19 cellular contexts compared by ENCODE assay signal in genomic region chr11:43954241-43954640, GRCh38. TPM values are rescaled to one million over a fixed set of nuclear protein-coding genes. Genes with fewer than 3 reads are reported as not detected.
DNase-seq lines count a peak whose midpoint lies in the region; ATAC-seq, FAIRE-seq and TF ChIP-seq lines count a peak whose summit lies in the region.
"Had no signal": no experiment of that assay in that cellular context is flagged by ENCODE, and none has a peak within 500 bp of the region (broad histone marks: within the 10 kb centered on the region; RNA-seq: fewer than 3 reads in every experiment).

No MANE protein-coding gene starts in this region.

- peak overlapping the region; percentile 40; the same call in 1 of the 2 replicates for H3K4me2 ChIP-seq in K562 (ENCODE audit: insufficient read depth, low read length)
- H3K4me2 ChIP-seq: BLaER1 had no signal

- TF ChIP-seq CTCF in K562 (IDR thresholded peaks at IDR 0.05 in 2 of 3, conservative IDR thresholded peaks at IDR 0.05 in 1 of 3; ENCODE audit: insufficient read depth in 2 of 3, low read depth in 1 of 3, low read length in 3 of 3): no peak

- ATAC-seq in K562: no peak
- no peak for ATAC-seq in HG03175 (IDR thresholded peaks at IDR 0.05; ENCODE audit: unreplicated experiment)
- ATAC-seq: GM12878 had no signal

- POLR2A ChIA-PET in K562 (lab: Yijun Ruan, JAX): interaction anchor here (0.6 kb wide), 1 partner anchor 39 kb away, joined by 3 read pairs; no protein-coding TSS in a partner anchor

- no peak for FAIRE-seq in K562 (lab: Jason Lieb, UNC)
- FAIRE-seq: GM12878, GM18507 had no signal

- intact Hi-C loops in K562 (cut with micrococcal nuclease): no loop called here

- no peak for TF ChIP-seq POLR2A in K562 (conservative IDR thresholded peaks at IDR 0.05)

- H4K20me1 ChIP-seq in K562 (replicated peaks; ENCODE audit: control insufficient read depth, insufficient read depth, low read length): no peaks in the 10 kb centered on the region
- H4K20me1 ChIP-seq: BLaER1 had no signal

- H3K27me3 ChIP-seq in HUES48 (ENCODE audit: control insufficient read depth, insufficient read depth, low read length) (no peaks in the 10 kb centered on the region), K562 (ENCODE audit: control insufficient read depth in 2 of 2, insufficient read depth in 2 of 2, low read length in 2 of 2) (no peaks in the 10 kb centered on the region), iPS-15b (ENCODE audit: control insufficient read depth, insufficient read depth, low read length) (no peaks in the 10 kb centered on the region), SJCRH30 (no peaks in the 10 kb centered on the region)
- H3K27me3 ChIP-seq: BLaER1 had no signal

- no peak overlapping the region for H3K9ac ChIP-seq in HUES48 (ENCODE audit: low read depth, low read length)
- H3K9ac ChIP-seq in K562 (ENCODE audit: insufficient read depth in 1 of 2, low read depth in 2 of 2, low read length in 2 of 2): 0 out of 4 replicates have a peak overlapping the region, but pooled peaks of 1 of the 2 experiments have one; percentile 24
- no peak overlapping the region for H3K9ac ChIP-seq in iPS-15b (ENCODE audit: low read depth, low read length)
- H3K9ac ChIP-seq: BLaER1, GM23248 had no signal

- peak overlapping the region; percentile 51 for H3K27ac ChIP-seq in HUES48 (ENCODE audit: low read depth, low read length)
- no peak overlapping the region; the same call in 2 of the 3 replicates for H3K27ac ChIP-seq in K562 (ENCODE audit: extremely low read depth, low read depth, low read length)
- H3K27ac ChIP-seq in SJCRH30: no peak overlapping the region
- H3K27ac ChIP-seq: BLaER1, GM23248 had no signal

- CTCF ChIA-PET in K562 (lab: Yijun Ruan, JAX; ENCODE audit: low intra/inter-chr PET ratio): no interaction called here

- H3K4me3 ChIP-seq in HUES48 (ENCODE audit: low read depth, low read length) (peak overlapping the region; percentile 10), K562 (no peak overlapping the region), iPS-15b (ENCODE audit: low read depth, low read length) (peak overlapping the region; percentile 18), SJCRH30 (no peak overlapping the region)
- H3K4me3 ChIP-seq: BLaER1, GM12878, GM23248 had no signal

- TF ChIP-seq RAD21 in K562 (CRISPR knock-in tag; conservative IDR thresholded peaks at IDR 0.05 in 1 of 2, IDR thresholded peaks at IDR 0.05 in 1 of 2): no peak

- H3K9me3 ChIP-seq in HUES48 (ENCODE audit: control insufficient read depth, insufficient read depth, low read length) (no peaks in the 10 kb centered on the region), K562 (replicated peaks; ENCODE audit: control insufficient read depth, insufficient read depth, low read depth, low read length) (no peaks in the 10 kb centered on the region; the same call in none of the 2 replicates), iPS-15b (ENCODE audit: control insufficient read depth, insufficient read depth, low read length) (no peaks in the 10 kb centered on the region), SJCRH30 (replicated peaks) (peaks cover 3% of the 10 kb centered on the region; the same call in 1 of the 2 replicates)

- H2AFZ ChIP-seq in K562 (ENCODE audit: low read depth, low read length): peak overlapping the region; percentile 71; the same call in 1 of the 2 replicates
- H2AFZ ChIP-seq: GM23248 had no signal

- no peaks in the 10 kb centered on the region for H3K79me2 ChIP-seq in K562 (ENCODE audit: control insufficient read depth, insufficient read depth, low read length)

- no TSS peak for BruUV-seq in K562 (replicated peaks; lab: Mats Ljungman, UMichigan)

- DNase-seq in ELF-1 (ENCODE audit: low read depth, low spot score) (peak; percentile 40), K562 (ENCODE audit: extremely low read depth in 1 of 4, low spot score in 3 of 4) (no peak), RPMI8226 (no peak), SJCRH30 (no peak), SIG-M5 (lab: John Stamatoyannopoulos, UW) (no peak)
- DNase-seq: 8988T, AML-193, GM23248, HCEC 1CT, HFFc6 had no signal

- H3K36me3 ChIP-seq in HUES48 (ENCODE audit: control insufficient read depth, insufficient read depth, low read length) (no peaks in the 10 kb centered on the region), K562 (ENCODE audit: control insufficient read depth, insufficient read depth, low read length) (no peaks in the 10 kb centered on the region), iPS-15b (ENCODE audit: control insufficient read depth, insufficient read depth, low read length) (no peaks in the 10 kb centered on the region), SJCRH30 (no peaks in the 10 kb centered on the region)
- H3K36me3 ChIP-seq: BLaER1 had no signal

- H3K4me1 ChIP-seq in HUES48 (ENCODE audit: control insufficient read depth, insufficient read depth, low read length) (peaks cover 25% of the 10 kb centered on the region), K562 (replicated peaks in 1 of 2; ENCODE audit: control insufficient read depth in 2 of 2, insufficient read depth in 2 of 2, low read length in 2 of 2) (peaks cover 11 to 48% of the 10 kb centered on the region in 2 experiments; a peak in 3 of 5 replicates), iPS-15b (ENCODE audit: control insufficient read depth, insufficient read depth, low read length) (peaks cover 21% of the 10 kb centered on the region), SJCRH30 (peaks cover 5% of the 10 kb centered on the region; the same call in 1 of the 2 replicates)
- H3K4me1 ChIP-seq: BLaER1 had no signal

- in situ Hi-C loops in K562 (cut with MboI): no loop called here

- WGBS in K562 (ENCODE audit: insufficient coverage, low coverage, missing lambda C conversion rate): 71% methylated on average over 7 of the region's 7 CpGs

- TF ChIP-seq EP300 in K562 (IDR thresholded peaks at IDR 0.05; ENCODE audit: low read length): no peak

- H3K9me1 ChIP-seq in K562 (ENCODE audit: control insufficient read depth, insufficient read depth, low read length): no peaks in the 10 kb centered on the region

TF ChIP-seq in K562, 482 proteins besides CTCF, POLR2A, EP300 and RAD21:
- TF ChIP-seq ATF6 (CRISPR knock-in tag; IDR thresholded peaks at IDR 0.05) (no peak), BCOR (IDR thresholded peaks at IDR 0.05) (no peak), ARNT (IDR thresholded peaks at IDR 0.05) (no peak), E2F3 (CRISPR knock-in tag; IDR thresholded peaks at IDR 0.05) (no peak), ID3 (CRISPR knock-in tag; IDR thresholded peaks at IDR 0.05) (no peak), ID3 (tag; IDR thresholded peaks at IDR 0.05) (no peak), ZNF79 (CRISPR knock-in tag; IDR thresholded peaks at IDR 0.05; ENCODE audit: low read depth) (no peak), FUS (optimal IDR thresholded peaks at IDR 0.05; ENCODE audit: low read depth, low read length) (no peak), CREB3 (tag; conservative IDR thresholded peaks at IDR 0.05; ENCODE audit: low read depth) (no peak), PHF8 (IDR thresholded peaks at IDR 0.05; ENCODE audit: borderline replicate concordance, low read length) (no peak)

RNA-seq across cellular contexts. Expression of gene C11orf96, which starts 11.8 kb away (rescaled TPM):
- total RNA-seq in K562 (2011; cell fraction: chromatin; rRNA removed; ENCODE audit: low replicate concordance): 0.81 and 2.9 TPM in 2 replicates
- total RNA-seq in K562 (2011; cell fraction: nucleolus; rRNA removed): 3.4 and 4.8 TPM in 2 replicates
- 1.3 and 1.9 TPM in 2 replicates for total RNA-seq in K562 (2011; cell fraction: nucleoplasm; rRNA removed)
- total RNA-seq in K562 (2014; rRNA removed): 6.8 and 9.6 TPM in 2 replicates
- total RNA-seq in K562 (2014; rRNA removed; fragmentation: Illumina TruSeq; extraction: Trizol): 0.26 and 0.40 TPM in 2 replicates
- total RNA-seq in K562 (2015; rRNA removed; fragmentation: Illumina TruSeq; extraction: Trizol): 0.83 and 0.90 TPM in 2 replicates
- total RNA-seq in K562 (2021): 7.7 and 8.5 TPM in 2 replicates
- 1.2 and 2.0 TPM in 2 replicates for polyA plus RNA-seq in K562 (2011; rRNA removed)
- 1.9 and 9.3 TPM in 2 replicates for polyA plus RNA-seq in K562 (2011; cell fraction: cytosol; rRNA removed)
- 2.0 and 4.6 TPM in 2 replicates for polyA plus RNA-seq in K562 (2011; cell fraction: nucleus; rRNA removed)
- 5.5 and 6.8 TPM in 2 replicates for polyA plus RNA-seq in K562 (2012)
- polyA plus RNA-seq in K562 (2014; fragmentation: Illumina TruSeq; extraction: Trizol): 0.16 and 0.73 TPM in 2 replicates
- under 1 TPM; 0.08 to 0.14 TPM for polyA plus RNA-seq in K562 (2014; fragmentation: Nextera tagmentation; extraction: Ambion mirVana)
- 6.6 and 10.8 TPM in 2 replicates for polyA plus RNA-seq in K562 (2014; rRNA removed)
- 0.18 and 0.25 TPM in 2 replicates for polyA minus RNA-seq in K562 (2011; rRNA and poly(A)+ RNA removed)
- 2.0 and 2.1 TPM in 2 replicates for polyA minus RNA-seq in K562 (2011; cell fraction: cytosol; rRNA and poly(A)+ RNA removed)
- polyA minus RNA-seq in K562 (2011; cell fraction: nucleus; rRNA and poly(A)+ RNA removed): 1.3 and 1.6 TPM in 2 replicates
- total RNA-seq in SJCRH30 (2014; rRNA removed; shearing (Covaris generic)): 2.1 and 3.4 TPM in 2 replicates
- total RNA-seq: G401 had no signal
- polyA plus RNA-seq: CD4-positive, CD25-positive, alpha-beta regulatory T cell; IgD-negative memory B cell had no signal

Comparison
In these comparisons a context has a peak if more than half of its experiments do, and no peak if none do; other contexts are left out.
1. H3K4me3 ChIP-seq: peak in HUES48 (single experiment) and iPS-15b (single experiment); none in K562 (single experiment) and SJCRH30 (single experiment).